Comparison of ENCODE assay signal across 19 cellular contexts in genomic region chr14:68362841-68363240, GRCh38.
DNase-seq lines count a peak whose midpoint lies in the region; ATAC-seq and TF ChIP-seq lines count a peak whose summit lies in the region.
"Had no signal": no experiment of that assay in that cellular context is flagged by ENCODE, and none has a peak within 500 bp of the region (broad histone marks: within the 10 kb centered on the region; RNA-seq: fewer than 3 reads in every experiment).

No MANE protein-coding gene starts in this region.

- no peak overlapping the region for H3K4me3 ChIP-seq in BLaER1 treated with 17β-estradiol and CSF1 and Interleukin-3, amounts not matched to agents 10 nM and 100 nM
- H3K4me3 ChIP-seq: HAP-1, heart left ventricle, upper lobe of left lung had no signal

- peak overlapping the region in 9 of 11 experiments; percentile 34 to 83 (median 54); a peak in 15 of 22 replicates for H3K27ac ChIP-seq in BLaER1 treated with 17β-estradiol and CSF1 and Interleukin-3, amounts not matched to agents 10 nM and 100 nM
- H3K27ac ChIP-seq in caudate nucleus (ENCODE audit: low read depth, low read length): peak overlapping the region; percentile 36
- H3K27ac ChIP-seq: KMS-11 had no signal

- no peak for TF ChIP-seq CTCF in nephron progenitor cell (IDR thresholded peaks at IDR 0.05)

- peak overlapping the region in 1 of 11 experiments; percentile 21; a peak in 1 of 22 replicates for H3K9ac ChIP-seq in BLaER1 treated with 17β-estradiol and CSF1 and Interleukin-3, amounts not matched to agents 10 nM and 100 nM
- H3K9ac ChIP-seq: KMS-11, SK-N-SH had no signal

- H3K4me1 Mint-ChIP-seq in IgD-negative memory B cell: peaks cover 54 to 61% (median 60%) of the 10 kb centered on the region in 3 donors
- peaks cover 96% of the 10 kb centered on the region for H3K4me1 Mint-ChIP-seq in nephron progenitor cell
- H3K4me1 Mint-ChIP-seq in activated T-cell treated with anti-CD3 and anti-CD28 coated beads, Interleukin-2, amount 50 U/mL, for 4 hours (ENCODE audit: low read depth): peaks cover 39% of the 10 kb centered on the region

- H3K27me3 Mint-ChIP-seq in IgD-negative memory B cell: peaks cover 3% of the 10 kb centered on the region
- H3K27me3 Mint-ChIP-seq in nephron progenitor cell (ENCODE audit: low read depth, poor library complexity): peaks cover 5% of the 10 kb centered on the region
- no peaks in the 10 kb centered on the region for H3K27me3 Mint-ChIP-seq in activated T-cell treated with anti-CD3 and anti-CD28 coated beads, Interleukin-2, amount 50 U/mL, for 4 hours (ENCODE audit: low read depth)
- H3K27me3 Mint-ChIP-seq: effector memory CD8-positive, alpha-beta T cell had no signal

- no peaks in the 10 kb centered on the region for H3K36me3 ChIP-seq in BLaER1 treated with 17β-estradiol and CSF1 and Interleukin-3, amounts not matched to agents 10 nM and 100 nM
- H3K36me3 ChIP-seq: HAP-1, heart left ventricle, upper lobe of left lung had no signal

- H3K4me3 Mint-ChIP-seq in IgD-negative memory B cell: peak overlapping the region; percentile 31 to 91 (median 56)
- no peak overlapping the region for H3K4me3 Mint-ChIP-seq in nephron progenitor cell
- no peak overlapping the region for H3K4me3 Mint-ChIP-seq in activated T-cell treated with anti-CD3 and anti-CD28 coated beads, Interleukin-2, amount 50 U/mL, for 4 hours
- H3K4me3 Mint-ChIP-seq: effector memory CD8-positive, alpha-beta T cell had no signal

- ATAC-seq in GM19395 (IDR thresholded peaks at IDR 0.05; ENCODE audit: unreplicated experiment): no peak
- no peak for ATAC-seq in activated T-cell treated with anti-CD3 and anti-CD28 coated beads, Interleukin-2, amount 50 U/mL, for 4 hours
- ATAC-seq: effector memory CD8-positive, alpha-beta T cell had no signal

- H3K27ac Mint-ChIP-seq in IgD-negative memory B cell: peak overlapping the region; percentile 73 to 88 (median 87)
- peak overlapping the region; percentile 99 for H3K27ac Mint-ChIP-seq in nephron progenitor cell
- H3K27ac Mint-ChIP-seq: effector memory CD8-positive, alpha-beta T cell had no signal

- DNase-seq in caudate nucleus (lab: John Stamatoyannopoulos, UW) (no peak), nephron progenitor cell (no peak), NCI-H69 (lab: John Stamatoyannopoulos, UW) (no peak), mucosa of gallbladder (ENCODE audit: low spot score) (no peak)
- DNase-seq in activated T-cell treated with anti-CD3 and anti-CD28 coated beads, Interleukin-2, amount 50 U/mL, for 4 hours: no peak
- DNase-seq: amniotic stem cell; Calu3; central memory CD4-positive, alpha-beta T cell; effector memory CD8-positive, alpha-beta T cell; NCI-H1105; retina; SK-N-SH had no signal

- peaks cover 0 to 21% (median under 1%) of the 10 kb centered on the region in 11 experiments; a peak in 8 of 22 replicates for H3K9me3 ChIP-seq in BLaER1 treated with 17β-estradiol and CSF1 and Interleukin-3, amounts not matched to agents 10 nM and 100 nM (replicated peaks in 1 of 11)
- H3K9me3 ChIP-seq: HAP-1, heart left ventricle, SK-N-SH, upper lobe of left lung had no signal

- H3K36me3 Mint-ChIP-seq in IgD-negative memory B cell: peaks cover 2% of the 10 kb centered on the region
- peaks cover 1% of the 10 kb centered on the region for H3K36me3 Mint-ChIP-seq in nephron progenitor cell (ENCODE audit: low read depth)
- no peaks in the 10 kb centered on the region for H3K36me3 Mint-ChIP-seq in activated T-cell treated with anti-CD3 and anti-CD28 coated beads, Interleukin-2, amount 50 U/mL, for 4 hours (ENCODE audit: insufficient read depth)

- peaks cover 67 to 96% (median 86%) of the 10 kb centered on the region in 10 experiments for H3K4me1 ChIP-seq in BLaER1 treated with 17β-estradiol and CSF1 and Interleukin-3, amounts not matched to agents 10 nM and 100 nM
- H3K4me1 ChIP-seq: HAP-1 had no signal

- H3K4me2 ChIP-seq in BLaER1 treated with 17β-estradiol and CSF1 and Interleukin-3, amounts not matched to agents 10 nM and 100 nM: peak overlapping the region in 10 of 11 experiments; percentile 28 to 87 (median 72); a peak in 16 of 22 replicates
- H3K4me2 ChIP-seq: KMS-11, SK-N-SH had no signal

- H3K9me3 Mint-ChIP-seq in IgD-negative memory B cell (peaks cover 0 to 3% (median 0%) of the 10 kb centered on the region in 3 donors), nephron progenitor cell (peaks cover 1% of the 10 kb centered on the region)
- no peaks in the 10 kb centered on the region for H3K9me3 Mint-ChIP-seq in activated T-cell treated with anti-CD3 and anti-CD28 coated beads, Interleukin-2, amount 50 U/mL, for 4 hours
- H3K9me3 Mint-ChIP-seq: effector memory CD8-positive, alpha-beta T cell had no signal

- no peaks in the 10 kb centered on the region for H3K27me3 ChIP-seq in BLaER1 treated with 17β-estradiol and CSF1 and Interleukin-3, amounts not matched to agents 10 nM and 100 nM
- H3K27me3 ChIP-seq: heart left ventricle, upper lobe of left lung had no signal

- H4K20me1 ChIP-seq in BLaER1 treated with 17β-estradiol and CSF1 and Interleukin-3, amounts not matched to agents 10 nM and 100 nM: no peaks in the 10 kb centered on the region

Comparison
In these comparisons a context has a peak if more than half of its experiments do, and no peak if none do; other contexts are left out.
1. H3K4me3 Mint-ChIP-seq: peak in IgD-negative memory B cell (4 of 4); none in nephron progenitor cell (single experiment) and activated T-cell treated with anti-CD3 and anti-CD28 coated beads, Interleukin-2, amount 50 U/mL, for 4 hours (single experiment).